21 cellular contexts compared by ENCODE assay signal in genomic region chr5:12845549-12846159, GRCh38.
DNase-seq lines count a peak whose midpoint lies in the region; ATAC-seq and TF ChIP-seq lines count a peak whose summit lies in the region.
"Had no signal": no experiment of that assay in that cellular context is flagged by ENCODE, and none has a peak within 500 bp of the region (broad histone marks: within the 10 kb centered on the region; RNA-seq: fewer than 3 reads in every experiment).

No MANE protein-coding gene starts in this region.

- no peaks in the 10 kb centered on the region for H3K36me3 Mint-ChIP-seq in central memory CD8-positive, alpha-beta T cell (ENCODE audit: insufficient read depth)
- H3K36me3 Mint-ChIP-seq in stimulated activated effector memory CD8-positive, alpha-beta T cell treated with anti-CD3 and anti-CD28 coated beads, Interleukin-12 subunit alpha, Interleukin-12 subunit beta, amount 100 ng/mL, for 72 hours, result no peaks in the 10 kb centered on the region
- H3K36me3 Mint-ChIP-seq: CD4-positive, CD25-positive, alpha-beta regulatory T cell had no signal

- no peaks in the 10 kb centered on the region for H3K79me2 ChIP-seq in mesendoderm (ENCODE audit: control insufficient read depth, insufficient read depth, low read length)

- peaks cover 8% of the 10 kb centered on the region for H3K4me1 Mint-ChIP-seq in central memory CD8-positive, alpha-beta T cell
- H3K4me1 Mint-ChIP-seq in stimulated activated effector memory CD8-positive, alpha-beta T cell treated with anti-CD3 and anti-CD28 coated beads, Interleukin-12 subunit alpha, Interleukin-12 subunit beta, amount 100 ng/mL, for 72 hours, result peaks cover 13% of the 10 kb centered on the region
- H3K4me1 Mint-ChIP-seq: CD4-positive, CD25-positive, alpha-beta regulatory T cell had no signal

- peak; percentile 6 for DNase-seq in HT1080 (ENCODE audit: low read depth)
- no peak for DNase-seq in central memory CD8-positive, alpha-beta T cell (ENCODE audit: low spot score in 2 of 2)
- peak; percentile 10 for DNase-seq in mesendoderm
- no peak for DNase-seq in stimulated activated effector memory CD8-positive, alpha-beta T cell treated with anti-CD3 and anti-CD28 coated beads, Interleukin-12 subunit alpha, Interleukin-12 subunit beta, amount 100 ng/mL, for 72 hours (ENCODE audit: low spot score in 2 of 2)
- no peak for DNase-seq in pons (ENCODE audit: low spot score)
- DNase-seq in mucosa of descending colon, result no peak
- DNase-seq: CD4-positive, CD25-positive, alpha-beta regulatory T cell; COR-L47; DMS79; GM23248; KBM-7; NCI-H1105; NCI-H146; NCI-H2029; NCI-H2227 treated with DMSO at 0.1 percent for 48 hours; NCI-H510A; OCI-M1 had no signal

- H3K4me1 ChIP-seq in mesendoderm (ENCODE audit: control insufficient read depth, low read depth, low read length) (no peaks in the 10 kb centered on the region), mucosa of descending colon (ENCODE audit: low read depth) (no peaks in the 10 kb centered on the region)
- H3K4me1 ChIP-seq: SJSA1 had no signal

- H3K4me3 ChIP-seq in mesendoderm (ENCODE audit: low read length) (no peak overlapping the region), mucosa of descending colon (no peak overlapping the region)
- H3K4me3 ChIP-seq: GM23248, SJSA1 had no signal

- H3K9ac ChIP-seq in mesendoderm (ENCODE audit: low read length), result no peak overlapping the region
- H3K9ac ChIP-seq: GM23248 had no signal

- no peak overlapping the region for H2BK15ac ChIP-seq in mesendoderm (replicated peaks; ENCODE audit: low read depth)

- H2BK120ac ChIP-seq in mesendoderm (ENCODE audit: low read depth, low read length), result no peak overlapping the region

- no peak overlapping the region for H4K5ac ChIP-seq in mesendoderm (ENCODE audit: low read length)

- no peak for ATAC-seq in central memory CD8-positive, alpha-beta T cell (replicated peaks; ENCODE audit: extremely low read depth, poor library complexity, severe bottlenecking)
- ATAC-seq in stimulated activated effector memory CD8-positive, alpha-beta T cell treated with anti-CD3 and anti-CD28 coated beads, Interleukin-12 subunit alpha, Interleukin-12 subunit beta, amount 100 ng/mL, for 72 hours, result peak; percentile 31
- no peak for ATAC-seq in mucosa of descending colon
- no peak for ATAC-seq in HG03196 (IDR thresholded peaks at IDR 0.05; ENCODE audit: unreplicated experiment)
- ATAC-seq: HepG2, Right ventricle myocardium inferior had no signal

- no peak overlapping the region for H3K4me3 Mint-ChIP-seq in central memory CD8-positive, alpha-beta T cell
- H3K4me3 Mint-ChIP-seq in stimulated activated effector memory CD8-positive, alpha-beta T cell treated with anti-CD3 and anti-CD28 coated beads, Interleukin-12 subunit alpha, Interleukin-12 subunit beta, amount 100 ng/mL, for 72 hours, result no peak overlapping the region
- H3K4me3 Mint-ChIP-seq: CD4-positive, CD25-positive, alpha-beta regulatory T cell had no signal

- H3K9me3 Mint-ChIP-seq in central memory CD8-positive, alpha-beta T cell, result no peaks in the 10 kb centered on the region
- peaks cover 14% of the 10 kb centered on the region for H3K9me3 Mint-ChIP-seq in stimulated activated effector memory CD8-positive, alpha-beta T cell treated with anti-CD3 and anti-CD28 coated beads, Interleukin-12 subunit alpha, Interleukin-12 subunit beta, amount 100 ng/mL, for 72 hours

- H3K27me3 Mint-ChIP-seq in central memory CD8-positive, alpha-beta T cell, result no peaks in the 10 kb centered on the region
- H3K27me3 Mint-ChIP-seq: CD4-positive, CD25-positive, alpha-beta regulatory T cell had no signal

- no peak overlapping the region for H3K4me2 ChIP-seq in mesendoderm (ENCODE audit: low read length)

- no peak overlapping the region for H3K18ac ChIP-seq in mesendoderm (ENCODE audit: low read length)

- no peak overlapping the region for H2AK5ac ChIP-seq in mesendoderm (ENCODE audit: low read length)

- H3K27me3 ChIP-seq in mesendoderm (ENCODE audit: insufficient read depth, low read length, poor library complexity), result no peaks in the 10 kb centered on the region
- H3K27me3 ChIP-seq: SJSA1 had no signal

- H3K27ac Mint-ChIP-seq in central memory CD8-positive, alpha-beta T cell (ENCODE audit: low read depth), result peak overlapping the region; percentile 26
- no peak overlapping the region for H3K27ac Mint-ChIP-seq in stimulated activated effector memory CD8-positive, alpha-beta T cell treated with anti-CD3 and anti-CD28 coated beads, Interleukin-12 subunit alpha, Interleukin-12 subunit beta, amount 100 ng/mL, for 72 hours
- H3K27ac Mint-ChIP-seq: CD4-positive, CD25-positive, alpha-beta regulatory T cell had no signal

- no peak for TF ChIP-seq CTCF in mucosa of descending colon (IDR thresholded peaks at IDR 0.05)

- H3K4ac ChIP-seq in mesendoderm (ENCODE audit: low read depth, low read length), result no peak overlapping the region

- H3K36me3 ChIP-seq in mesendoderm (ENCODE audit: control insufficient read depth, insufficient read depth, low read length) (no peaks in the 10 kb centered on the region), mucosa of descending colon (ENCODE audit: low read depth) (no peaks in the 10 kb centered on the region)
- H3K36me3 ChIP-seq: SJSA1 had no signal

- intact Hi-C loops in mucosa of descending colon (cut with DNase I, micrococcal nuclease), result no loop called here

- H3K79me1 ChIP-seq in mesendoderm (ENCODE audit: low read length), result no peaks in the 10 kb centered on the region

- no peak overlapping the region for H3K56ac ChIP-seq in mesendoderm (ENCODE audit: low read length)

- H3K9me3 ChIP-seq in mucosa of descending colon, result peaks cover 25% of the 10 kb centered on the region
- H3K9me3 ChIP-seq: SJSA1 had no signal

- WGBS in mesendoderm (ENCODE audit: extremely low coverage, insufficient coverage, low lambda C conversion rate), result no CpG with 5 or more reads among the region's 5 CpGs

- H2BK5ac ChIP-seq in mesendoderm (ENCODE audit: low read length), result no peak overlapping the region

- H4K8ac ChIP-seq in mesendoderm (ENCODE audit: low read depth, low read length), result no peak overlapping the region

- H3K23ac ChIP-seq in mesendoderm (ENCODE audit: low read length), result no peak overlapping the region

- no peak overlapping the region for H3K27ac ChIP-seq in mesendoderm (ENCODE audit: low read depth, low read length)
- H3K27ac ChIP-seq: GM23248, SJSA1 had no signal

Comparison
In these comparisons a context has a peak if more than half of its experiments do, and no peak if none do; other contexts are left out.
1. DNase-seq: peak in HT1080 (single experiment) and mesendoderm (single experiment); none in central memory CD8-positive, alpha-beta T cell (0 of 2), stimulated activated effector memory CD8-positive, alpha-beta T cell treated with anti-CD3 and anti-CD28 coated beads, Interleukin-12 subunit alpha, Interleukin-12 subunit beta, amount 100 ng/mL, for 72 hours (0 of 2), pons (single experiment) and mucosa of descending colon (0 of 3).